Comparison of ENCODE assay signal across 1 cellular context in genomic region chr6:34526992-34527728, GRCh38.
TF ChIP-seq lines count a peak whose summit lies in the region.

No MANE protein-coding gene starts in this region.

TF ChIP-seq in HepG2, 621 proteins besides CTCF, POLR2A, EP300 and RAD21 (continued from another document and continues in another):
- no peak for TF ChIP-seq FOXO4 (CRISPR knock-in tag; conservative IDR thresholded peaks at IDR 0.05)
- peak; percentile 43; the same call in 1 of the 2 replicates for TF ChIP-seq ESRRA (CRISPR knock-in tag; IDR thresholded peaks at IDR 0.05; ENCODE audit: low read depth)
- no peak for TF ChIP-seq SYNCRIP (IDR thresholded peaks at IDR 0.05; ENCODE audit: insufficient read depth, low read depth, low read length)
- no peak for TF ChIP-seq SRSF9 (IDR thresholded peaks at IDR 0.05; ENCODE audit: borderline replicate concordance, insufficient read depth, low read depth, low read length, poor library complexity, severe bottlenecking)
- TF ChIP-seq ZMAT3 (CRISPR knock-in tag; conservative IDR thresholded peaks at IDR 0.05): no peak; the same call in 1 of the 2 replicates
- TF ChIP-seq ZNF281 (CRISPR knock-in tag; IDR thresholded peaks at IDR 0.05; ENCODE audit: borderline replicate concordance): no peak
- TF ChIP-seq ZNF572 (CRISPR knock-in tag; IDR thresholded peaks at IDR 0.05): 0 out of 2 replicates have a peak, but pooled peaks have one; percentile 64
- no peak for TF ChIP-seq ATF1 (CRISPR knock-in tag; IDR thresholded peaks at IDR 0.05)
- no peak for TF ChIP-seq RFX3 (CRISPR knock-in tag; IDR thresholded peaks at IDR 0.05)
- no peak for TF ChIP-seq NR2F1 (CRISPR knock-in tag; IDR thresholded peaks at IDR 0.05)
- TF ChIP-seq ARHGAP35 (CRISPR knock-in tag; IDR thresholded peaks at IDR 0.05; ENCODE audit: borderline replicate concordance): no peak
- TF ChIP-seq NR2C2 (CRISPR knock-in tag; IDR thresholded peaks at IDR 0.05; ENCODE audit: borderline replicate concordance): no peak
- 0 out of 2 replicates have a peak, but pooled peaks have one; percentile 33 for TF ChIP-seq BORCS8-MEF2B (CRISPR knock-in tag; IDR thresholded peaks at IDR 0.05)
- no peak for TF ChIP-seq KLF15 (CRISPR knock-in tag; IDR thresholded peaks at IDR 0.05; ENCODE audit: borderline replicate concordance)
- TF ChIP-seq TARDBP (CRISPR knock-in tag; IDR thresholded peaks at IDR 0.05): peak; percentile 43; the same call in 1 of the 2 replicates
- TF ChIP-seq ZBTB8A (CRISPR knock-in tag; IDR thresholded peaks at IDR 0.05; ENCODE audit: borderline replicate concordance, low read depth): no peak
- TF ChIP-seq DMAP1 (CRISPR knock-in tag; IDR thresholded peaks at IDR 0.05): 0 out of 2 replicates have a peak, but pooled peaks have one; percentile 41
- no peak for TF ChIP-seq ZNF546 (CRISPR knock-in tag; conservative IDR thresholded peaks at IDR 0.05)
- TF ChIP-seq WIZ (CRISPR knock-in tag; IDR thresholded peaks at IDR 0.05): no peak
- TF ChIP-seq EHMT2 (IDR thresholded peaks at IDR 0.05; ENCODE audit: borderline replicate concordance, low read depth, low read length): no peak
- TF ChIP-seq ARID5B (CRISPR knock-in tag; IDR thresholded peaks at IDR 0.05): peak; percentile 63; the same call in 1 of the 2 replicates
- TF ChIP-seq MLXIP (CRISPR knock-in tag; IDR thresholded peaks at IDR 0.05; ENCODE audit: borderline replicate concordance): no peak
- peak; percentile 55 for TF ChIP-seq GATAD1 (CRISPR knock-in tag; IDR thresholded peaks at IDR 0.05)
- TF ChIP-seq STAT6 (CRISPR knock-in tag; IDR thresholded peaks at IDR 0.05; ENCODE audit: borderline replicate concordance): no peak
- TF ChIP-seq TMF1 (CRISPR knock-in tag; IDR thresholded peaks at IDR 0.05; ENCODE audit: low read depth): no peak
- no peak for TF ChIP-seq FOXA1 (IDR thresholded peaks at IDR 0.05)
- 0 out of 2 replicates have a peak, but pooled peaks have one; percentile 6 for TF ChIP-seq FOXA1 (CRISPR knock-in tag; IDR thresholded peaks at IDR 0.05)
- TF ChIP-seq GATAD2A (CRISPR knock-in tag; IDR thresholded peaks at IDR 0.05): no peak
- no peak for TF ChIP-seq MLX (CRISPR knock-in tag; IDR thresholded peaks at IDR 0.05)
- TF ChIP-seq TAF1 (CRISPR knock-in tag; IDR thresholded peaks at IDR 0.05): no peak
- peak; percentile 69 for TF ChIP-seq TEAD3 (CRISPR knock-in tag; optimal IDR thresholded peaks at IDR 0.05; ENCODE audit: borderline replicate concordance)
- 0 out of 2 replicates have a peak, but pooled peaks have one; percentile 44 for TF ChIP-seq ZNF350 (CRISPR knock-in tag; IDR thresholded peaks at IDR 0.05; ENCODE audit: borderline replicate concordance, low read depth)
- no peak for TF ChIP-seq ZFP90 (CRISPR knock-in tag; IDR thresholded peaks at IDR 0.05; ENCODE audit: borderline replicate concordance)
- no peak for TF ChIP-seq SRF (IDR thresholded peaks at IDR 0.05; ENCODE audit: low read depth, low read length)
- no peak; the same call in 1 of the 2 replicates for TF ChIP-seq ZNF761 (CRISPR knock-in tag; conservative IDR thresholded peaks at IDR 0.05)
- TF ChIP-seq RFXAP (CRISPR knock-in tag; IDR thresholded peaks at IDR 0.05; ENCODE audit: borderline replicate concordance): no peak; the same call in 1 of the 2 replicates
- TF ChIP-seq MNT (IDR thresholded peaks at IDR 0.05): no peak
- TF ChIP-seq HNRNPLL (IDR thresholded peaks at IDR 0.05; ENCODE audit: low read depth, low read length, poor library complexity, severe bottlenecking): peak; percentile 64
- no peak for TF ChIP-seq ZNF570 (CRISPR knock-in tag; IDR thresholded peaks at IDR 0.05; ENCODE audit: borderline replicate concordance)
- TF ChIP-seq ZBTB37 (CRISPR knock-in tag; IDR thresholded peaks at IDR 0.05): no peak
- no peak for TF ChIP-seq ZNF224 (CRISPR knock-in tag; IDR thresholded peaks at IDR 0.05)
- TF ChIP-seq ZNF776 (CRISPR knock-in tag; IDR thresholded peaks at IDR 0.05): no peak; the same call in 1 of the 2 replicates
- TF ChIP-seq ZNF275 (CRISPR knock-in tag; IDR thresholded peaks at IDR 0.05; ENCODE audit: borderline replicate concordance): no peak
- TF ChIP-seq RARG (CRISPR knock-in tag; IDR thresholded peaks at IDR 0.05; ENCODE audit: low read depth): no peak
- no peak for TF ChIP-seq ZNF543 (CRISPR knock-in tag; IDR thresholded peaks at IDR 0.05)
- TF ChIP-seq PCBP2 (optimal IDR thresholded peaks at IDR 0.05; ENCODE audit: low read depth, low read length, poor library complexity, severe bottlenecking): no peak
- no peak for TF ChIP-seq ZEB1 (IDR thresholded peaks at IDR 0.05; ENCODE audit: insufficient replicate concordance, low read depth)
